In genomic region chr15:52227456-52227855, GRCh38 we compare ENCODE assay signal across 8 cellular contexts. TPM values are rescaled to one million over a fixed set of nuclear protein-coding genes. Genes with fewer than 3 reads are reported as not detected.
A peak's percentile ranks its signal among the peaks of the same experiment; 100 is the strongest.
DNase-seq lines count a peak whose midpoint lies in the region; ATAC-seq lines count a peak whose summit lies in the region.

No MANE protein-coding gene starts in this region.

- no peak overlapping the region for H2BK120ac ChIP-seq in mesenchymal stem cell (ENCODE audit: low read depth, low read length)

- H3K4me3 ChIP-seq in CD4-positive, alpha-beta memory T cell (ENCODE audit: low read length in 2 of 2) = no peak overlapping the region
- H3K4me3 ChIP-seq in mesenchymal stem cell (ENCODE audit: insufficient read depth in 1 of 2, low read depth in 1 of 2, low read length in 2 of 2) = no peak overlapping the region

- no peaks in the 10 kb centered on the region for H3K9me3 ChIP-seq in CD4-positive, alpha-beta memory T cell (ENCODE audit: control insufficient read depth in 1 of 2, low read length in 2 of 2)
- no peaks in the 10 kb centered on the region for H3K9me3 ChIP-seq in mesenchymal stem cell (ENCODE audit: control insufficient read depth, low read length)

- no peak overlapping the region for H2AFZ ChIP-seq in mesenchymal stem cell (ENCODE audit: low read depth, low read length)

- no peak overlapping the region for H4K8ac ChIP-seq in mesenchymal stem cell (ENCODE audit: low read length)

- no peak overlapping the region for H2BK15ac ChIP-seq in mesenchymal stem cell (ENCODE audit: low read depth, poor library complexity, severe bottlenecking)

- no peaks in the 10 kb centered on the region for H3K36me3 ChIP-seq in CD4-positive, alpha-beta memory T cell (ENCODE audit: insufficient read depth, low read length)
- no peaks in the 10 kb centered on the region for H3K36me3 ChIP-seq in mesenchymal stem cell (ENCODE audit: control insufficient read depth in 1 of 2, insufficient read depth in 2 of 2, low read depth in 1 of 2, low read length in 2 of 2)

- H2BK5ac ChIP-seq in mesenchymal stem cell (ENCODE audit: low read depth, low read length, poor library complexity, severe bottlenecking) = no peak overlapping the region

- POLR2A ChIA-PET in CD4-positive, alpha-beta memory T cell (lab: Charles Lee; ENCODE audit: partially characterized antibody) = interaction anchor here (0.6 to 2.0 kb wide), 5 partner anchors 10 to 317 kb away, joined by 3 to 18 read pairs (median 3); no protein-coding TSS in a partner anchor

- H2AK5ac ChIP-seq in mesenchymal stem cell (ENCODE audit: low read length, severe bottlenecking) = no peak overlapping the region

- H3K36me3 Mint-ChIP-seq in CD4-positive, alpha-beta memory T cell = no peaks in the 10 kb centered on the region

- H3K79me1 ChIP-seq in mesenchymal stem cell (replicated peaks; ENCODE audit: low read length, poor library complexity, severe bottlenecking) = no peaks in the 10 kb centered on the region

- no peak overlapping the region for H4K91ac ChIP-seq in mesenchymal stem cell (ENCODE audit: low read length)

- no peaks in the 10 kb centered on the region for H3K27me3 ChIP-seq in CD4-positive, alpha-beta memory T cell (ENCODE audit: insufficient read depth, low read length)
- H3K27me3 ChIP-seq in mesenchymal stem cell (ENCODE audit: control insufficient read depth in 1 of 2, insufficient read depth in 1 of 2, low read length in 2 of 2) = no peaks in the 10 kb centered on the region

- intact Hi-C loops in CD4-positive, alpha-beta memory T cell (cut with micrococcal nuclease) = loop anchor here (1.0 to 5.0 kb wide), 7 partner anchors 44 to 451 kb away; no protein-coding TSS in a partner anchor

- H3K23ac ChIP-seq in mesenchymal stem cell (ENCODE audit: low read length in 2 of 2) = no peak overlapping the region

- H3K4me1 ChIP-seq in CD4-positive, alpha-beta memory T cell (ENCODE audit: insufficient read depth, low read length) = peaks cover 8% of the 10 kb centered on the region
- peaks cover 2% of the 10 kb centered on the region for H3K4me1 ChIP-seq in mesenchymal stem cell (ENCODE audit: control insufficient read depth, insufficient read depth, low read depth, low read length)

- H3K9ac ChIP-seq in mesenchymal stem cell (ENCODE audit: low read length) = peak overlapping the region; percentile 4

- no peaks in the 10 kb centered on the region for H3K9me3 Mint-ChIP-seq in CD4-positive, alpha-beta memory T cell

- H3K4me3 Mint-ChIP-seq in CD4-positive, alpha-beta memory T cell = no peak overlapping the region

- H3K14ac ChIP-seq in mesenchymal stem cell (ENCODE audit: low read length in 2 of 2) = no peak overlapping the region

- H3K27ac Mint-ChIP-seq in CD4-positive, alpha-beta memory T cell = peak overlapping the region in 1 of 7 donors; percentile 60

- H3K4ac ChIP-seq in mesenchymal stem cell (ENCODE audit: low read depth in 1 of 2, low read length in 2 of 2) = no peak overlapping the region

- H3K27me3 Mint-ChIP-seq in CD4-positive, alpha-beta memory T cell = no peaks in the 10 kb centered on the region

- CTCF ChIA-PET in CD4-positive, alpha-beta memory T cell (lab: Charles Lee; ENCODE audit: partially characterized antibody) = interaction anchor here (0.5 to 6.3 kb wide), 42 partner anchors 10 to 577 kb away, joined by 3 to 50 read pairs (median 4); partner anchors contain the start of gene LEO1

- no peak overlapping the region for H2BK12ac ChIP-seq in mesenchymal stem cell (ENCODE audit: low read length in 2 of 2)

- no peak overlapping the region for H3K18ac ChIP-seq in mesenchymal stem cell (ENCODE audit: low read depth in 1 of 2, low read length in 2 of 2)

- H3K27ac ChIP-seq in CD4-positive, alpha-beta memory T cell (ENCODE audit: low read depth, low read length) = no peak overlapping the region
- no peak overlapping the region for H3K27ac ChIP-seq in mesenchymal stem cell (ENCODE audit: low read length, poor library complexity, severe bottlenecking)

- WGBS in mesenchymal stem cell = 17% methylated on average over 3 of the region's 5 CpGs

- ATAC-seq in GM19395 (IDR thresholded peaks at IDR 0.05; ENCODE audit: unreplicated experiment) (peak; percentile 73), HG03442 (IDR thresholded peaks at IDR 0.05; ENCODE audit: unreplicated experiment) (peak; percentile 80)

- peaks cover 10 to 21% (median 14%) of the 10 kb centered on the region in 4 donors for H3K4me1 Mint-ChIP-seq in CD4-positive, alpha-beta memory T cell

- H3K4me2 ChIP-seq in mesenchymal stem cell (ENCODE audit: low read length, poor library complexity, severe bottlenecking) = no peak overlapping the region

- DNase-seq in CD4-positive, alpha-beta memory T cell = peak; percentile 68 to 78 (median 69)
- peak; percentile 54 for DNase-seq in NCI-H524 treated with DMSO at 0.1 percent for 48 hours (lab: John Stamatoyannopoulos, UW)
- peak; percentile 58 for DNase-seq in activated CD4-positive, alpha-beta T cell treated with anti-CD3 and anti-CD28 coated beads, Interleukin-2, amount 50 U/mL, for 1 hour
- peak; percentile 73 for DNase-seq in ecto neural progenitor cell (ENCODE audit: low spot score)
- DNase-seq in mesenchymal stem cell = peak; percentile 87
- DNase-seq in stimulated activated CD8-positive, alpha-beta memory T cell treated with anti-CD3 and anti-CD28 coated beads, Interleukin-4, amount 100 ng/mL, for 24 hours (ENCODE audit: low read depth) = peak; percentile 52

RNA-seq across cellular contexts. Expression of gene GNB5, which starts 36.3 kb away (rescaled TPM):
- total RNA-seq in CD4-positive, alpha-beta memory T cell = 10 to 100 TPM; 69.5 to 69.9 TPM
- 10 to 100 TPM; 52.2 to 54.1 TPM for polyA plus RNA-seq in CD4-positive, alpha-beta memory T cell
- 15.8 TPM for polyA plus RNA-seq in mesenchymal stem cell (2013, experiment 1 of 2)
- polyA plus RNA-seq in mesenchymal stem cell (2013, experiment 2 of 2) = 15.7 TPM
